8 cellular contexts compared by ENCODE assay signal in genomic region chr2:38374978-38375377, GRCh38. TPM values are rescaled to one million over a fixed set of nuclear protein-coding genes. Genes with fewer than 3 reads are reported as not detected.
A peak's percentile ranks its signal among the peaks of the same experiment; 100 is the strongest.
DNase-seq lines count a peak whose midpoint lies in the region; ATAC-seq and TF ChIP-seq lines count a peak whose summit lies in the region.

No MANE protein-coding gene starts in this region.

- H3K9me2 ChIP-seq in DOHH2 (replicated peaks; ENCODE audit: control insufficient read depth, low read length) (no peaks in the 10 kb centered on the region), OCI-LY1 (ENCODE audit: low read depth, low read length) (no peaks in the 10 kb centered on the region)

- no peak for TF ChIP-seq CTCF in DOHH2 (IDR thresholded peaks at IDR 0.05; ENCODE audit: low read depth, low read length, poor library complexity, severe bottlenecking)
- no peak for TF ChIP-seq CTCF in OCI-LY1 (IDR thresholded peaks at IDR 0.05; ENCODE audit: low read length)
- TF ChIP-seq CTCF in esophagus muscularis mucosa (IDR thresholded peaks at IDR 0.05) = peak in 1 of 3 experiments; percentile 5

- H2AFZ ChIP-seq in OCI-LY1 (ENCODE audit: low read length) = no peak overlapping the region

- TF ChIP-seq POLR2A in esophagus muscularis mucosa (IDR thresholded peaks at IDR 0.05; ENCODE audit: low read depth) = no peak

- H3K4me1 ChIP-seq in DOHH2 (ENCODE audit: control insufficient read depth, low read length) (peaks cover 55% of the 10 kb centered on the region), OCI-LY1 (ENCODE audit: insufficient read depth, low read length, severe bottlenecking) (peaks cover 30% of the 10 kb centered on the region), esophagus muscularis mucosa (peaks cover 20 to 64% (median 60%) of the 10 kb centered on the region in 4 donors)

- intact Hi-C loops in esophagus muscularis mucosa (cut with DNase I) = loop anchor here (5.0 to 10.0 kb wide), 3 partner anchors 58 to 230 kb away; partner anchors contain the start of gene HNRNPLL

- DNase-seq in esophagus muscularis mucosa (ENCODE audit: extremely low spot score) (no peak), pons (ENCODE audit: low spot score) (peak; percentile 17), SW480 (ENCODE audit: low spot score) (no peak)

- H3K27me3 ChIP-seq in DOHH2 (ENCODE audit: control insufficient read depth, low read length) = no peaks in the 10 kb centered on the region
- H3K27me3 ChIP-seq in OCI-LY1 (ENCODE audit: insufficient read depth, low read length) = no peaks in the 10 kb centered on the region
- no peaks in the 10 kb centered on the region for H3K27me3 ChIP-seq in esophagus muscularis mucosa

- H3K79me2 ChIP-seq in DOHH2 (ENCODE audit: control insufficient read depth, low read length) = peaks cover 71% of the 10 kb centered on the region
- peaks cover 66% of the 10 kb centered on the region for H3K79me2 ChIP-seq in OCI-LY1 (ENCODE audit: insufficient read depth, low read length)

- peaks cover 47% of the 10 kb centered on the region for H3K36me3 ChIP-seq in DOHH2 (ENCODE audit: control insufficient read depth, low read length)
- 0 out of 2 replicates have a peak, but pooled peaks cover 7% of the 10 kb centered on the region for H3K36me3 ChIP-seq in OCI-LY1 (ENCODE audit: insufficient read depth, low read length)
- no peaks in the 10 kb centered on the region for H3K36me3 ChIP-seq in esophagus muscularis mucosa

- 44% methylated on average over 2 of the region's 2 CpGs for WGBS in esophagus muscularis mucosa

- H3K9ac ChIP-seq in OCI-LY1 (ENCODE audit: low read length) = peak overlapping the region; percentile 91

- H3F3A ChIP-seq in DOHH2 (ENCODE audit: control insufficient read depth, insufficient read depth) (peaks cover 6% of the 10 kb centered on the region; the same call in 1 of the 2 replicates), OCI-LY1 (ENCODE audit: insufficient read depth, low read length) (no peaks in the 10 kb centered on the region)

- H3K4me3 ChIP-seq in DOHH2 (ENCODE audit: low read length) (peak overlapping the region; percentile 89), OCI-LY1 (ENCODE audit: low read depth, low read length, poor library complexity, severe bottlenecking) (peak overlapping the region; percentile 86), esophagus muscularis mucosa (peak overlapping the region; percentile 86 to 98 (median 96))

- no peak overlapping the region for H3K27ac ChIP-seq in DOHH2 (ENCODE audit: low read depth, low read length)
- no peak overlapping the region for H3K27ac ChIP-seq in OCI-LY1 (ENCODE audit: low read depth, low read length, poor library complexity, severe bottlenecking)
- H3K27ac ChIP-seq in esophagus muscularis mucosa (replicated peaks in 1 of 4) = peak overlapping the region; percentile 97 to 100 (median 100)

- H3K4me2 ChIP-seq in DOHH2 (ENCODE audit: low read length) (peak overlapping the region; percentile 70), OCI-LY1 (ENCODE audit: low read length) (peak overlapping the region; percentile 74)

- H3K9me3 ChIP-seq in DOHH2 (ENCODE audit: control insufficient read depth, insufficient read depth, low read length) = no peaks in the 10 kb centered on the region
- no peaks in the 10 kb centered on the region for H3K9me3 ChIP-seq in OCI-LY1 (ENCODE audit: low read length)
- no peaks in the 10 kb centered on the region for H3K9me3 ChIP-seq in esophagus muscularis mucosa

- ATAC-seq in HG03378 (IDR thresholded peaks at IDR 0.05; ENCODE audit: unreplicated experiment) (no peak), HG03469 (IDR thresholded peaks at IDR 0.05; ENCODE audit: unreplicated experiment) (no peak), HG02840 (IDR thresholded peaks at IDR 0.05; ENCODE audit: low FRiP score, unreplicated experiment) (no peak)

- TF ChIP-seq EP300 in esophagus muscularis mucosa (IDR thresholded peaks at IDR 0.05) = no peak

- H4K20me1 ChIP-seq in DOHH2 (ENCODE audit: control insufficient read depth, insufficient read depth, low read depth, low read length) (peaks cover 43% of the 10 kb centered on the region), OCI-LY1 (ENCODE audit: insufficient read depth, low read length) (no peaks in the 10 kb centered on the region)

RNA-seq across cellular contexts. Expression of gene ATL2, which starts 2.1 kb away (rescaled TPM):
- total RNA-seq in esophagus muscularis mucosa = 100 to 1,000 TPM; 159 to 260 (median 231) TPM

Comparison
In these comparisons a context has a peak if more than half of its experiments do, and no peak if none do; other contexts are left out.
1. H3K27ac ChIP-seq: peak in esophagus muscularis mucosa (4 of 4); none in DOHH2 (single experiment) and OCI-LY1 (single experiment).
2. Peak in every context shown above with its lines, with median percentiles within 50 percentile points of each other: H3K4me3 ChIP-seq.